ENCODE assay signal across 8 cellular contexts in the genomic region with DNA sequence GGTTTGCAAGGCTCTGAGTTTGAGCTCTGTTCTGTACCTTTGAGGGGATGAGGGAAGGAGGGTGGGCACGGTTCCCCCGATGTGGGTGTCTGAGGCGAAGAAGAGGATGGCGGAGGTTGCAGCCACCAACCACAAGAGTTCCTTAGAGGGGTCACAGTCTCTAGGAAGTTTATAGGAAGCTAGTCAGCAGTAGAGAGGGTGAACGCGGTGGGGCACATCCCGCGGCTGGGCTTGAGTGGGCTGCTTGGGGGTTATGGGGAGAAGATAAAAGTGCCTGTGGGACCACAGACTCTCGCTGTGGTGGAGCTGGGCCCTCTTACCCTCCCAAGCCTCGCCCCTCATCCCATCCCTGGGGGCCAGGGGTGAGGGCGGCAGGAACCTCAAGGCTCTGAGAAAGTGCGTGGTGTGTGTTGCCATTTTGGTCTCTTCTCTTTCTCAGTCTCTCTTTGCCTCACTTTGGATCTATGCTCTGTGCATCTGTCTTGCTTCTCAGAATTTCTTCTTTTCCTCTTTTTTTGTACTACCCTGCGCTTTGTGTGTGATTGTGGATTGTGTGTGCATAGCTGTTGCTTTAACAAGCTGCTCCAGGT. TPM values are rescaled to one million over a fixed set of nuclear protein-coding genes. Genes with fewer than 3 reads are reported as not detected.
DNase-seq lines count a peak whose midpoint lies in the region; TF ChIP-seq lines count a peak whose summit lies in the region.

No MANE protein-coding gene starts in this region.

- H3K27ac Mint-ChIP-seq in activated T-cell treated with anti-CD3 and anti-CD28 coated beads, Interleukin-2, amount 50 U/mL, for 24 hours, result peak overlapping the region; percentile 93
- peak overlapping the region; percentile 95 for H3K27ac Mint-ChIP-seq in activated T-helper 2 cell treated with anti-CD3 and anti-CD28 coated beads, Interferon-gamma antibody, Interleukin-2, Interleukin-4, amounts not matched to agents 10 μg/mL and 5 μg/mL and 100 μg/mL, durations not matched to agents 14 hours and 24 hours and 36 hours

- H2BK12ac ChIP-seq in mesenchymal stem cell (ENCODE audit: low read length in 2 of 2), result peak overlapping the region in 1 of 2 experiments; percentile 49

- H3K4me3 ChIP-seq in mesenchymal stem cell (ENCODE audit: insufficient read depth in 1 of 2, low read depth in 1 of 2, low read length in 2 of 2), result no peak overlapping the region

- H2AFZ ChIP-seq in mesenchymal stem cell (ENCODE audit: low read depth, low read length), result no peak overlapping the region

- H3K36me3 Mint-ChIP-seq in activated T-cell treated with anti-CD3 and anti-CD28 coated beads, Interleukin-2, amount 50 U/mL, for 24 hours (ENCODE audit: low read depth), result peaks cover 69% of the 10 kb centered on the region
- H3K36me3 Mint-ChIP-seq in activated T-helper 2 cell treated with anti-CD3 and anti-CD28 coated beads, Interferon-gamma antibody, Interleukin-2, Interleukin-4, amounts not matched to agents 10 μg/mL and 5 μg/mL and 100 μg/mL, durations not matched to agents 14 hours and 24 hours and 36 hours (ENCODE audit: low read depth), result peaks cover 71% of the 10 kb centered on the region

- H3K9me3 Mint-ChIP-seq in activated T-cell treated with anti-CD3 and anti-CD28 coated beads, Interleukin-2, amount 50 U/mL, for 24 hours, result no peaks in the 10 kb centered on the region
- H3K9me3 Mint-ChIP-seq in activated T-helper 2 cell treated with anti-CD3 and anti-CD28 coated beads, Interferon-gamma antibody, Interleukin-2, Interleukin-4, amounts not matched to agents 10 μg/mL and 5 μg/mL and 100 μg/mL, durations not matched to agents 14 hours and 24 hours and 36 hours, result no peaks in the 10 kb centered on the region

- H3K9ac ChIP-seq in mesenchymal stem cell (ENCODE audit: low read length), result no peak overlapping the region

- H3K18ac ChIP-seq in mesenchymal stem cell (ENCODE audit: low read depth in 1 of 2, low read length in 2 of 2), result peak overlapping the region in 1 of 2 experiments; percentile 83

- peak overlapping the region; percentile 74 for H4K8ac ChIP-seq in mesenchymal stem cell (ENCODE audit: low read length)

- no peak overlapping the region for H2AK5ac ChIP-seq in mesenchymal stem cell (ENCODE audit: low read length, severe bottlenecking)

- no peak for TF ChIP-seq CTCF in GM20000 (IDR thresholded peaks at IDR 0.05; ENCODE audit: extremely low read depth, missing control alignments)

- H3K4me1 ChIP-seq in mesenchymal stem cell (ENCODE audit: control insufficient read depth, insufficient read depth, low read depth, low read length), result peaks cover 11% of the 10 kb centered on the region

- no peak overlapping the region for H3K14ac ChIP-seq in mesenchymal stem cell (ENCODE audit: low read length in 2 of 2)

- peak overlapping the region in 1 of 2 experiments; percentile 24 for H3K4ac ChIP-seq in mesenchymal stem cell (ENCODE audit: low read depth in 1 of 2, low read length in 2 of 2)

- H3K4me2 ChIP-seq in mesenchymal stem cell (ENCODE audit: low read length, poor library complexity, severe bottlenecking), result no peak overlapping the region

- H3K9me3 ChIP-seq in mesenchymal stem cell (ENCODE audit: control insufficient read depth, low read length), result no peaks in the 10 kb centered on the region

- no peak overlapping the region for H2BK120ac ChIP-seq in mesenchymal stem cell (ENCODE audit: low read depth, low read length)

- intact Hi-C loops in activated T-helper 2 cell treated with anti-CD3 and anti-CD28 coated beads, Interferon-gamma antibody, Interleukin-2, Interleukin-4, amounts not matched to agents 10 μg/mL and 5 μg/mL and 100 μg/mL, durations not matched to agents 14 hours and 24 hours and 36 hours (cut with micrococcal nuclease), result loop anchor here (1.0 to 5.0 kb wide), 5 partner anchors 35 to 105 kb away; partner anchors contain the start of genes COPS7A, MLF2, P3H3 and USP5

- no peak overlapping the region for H3K27ac ChIP-seq in mesenchymal stem cell (ENCODE audit: low read length, poor library complexity, severe bottlenecking)
- H3K27ac ChIP-seq in substantia nigra (ENCODE audit: low read depth, low read length, poor library complexity, severe bottlenecking), result peak overlapping the region; percentile 38

- no peaks in the 10 kb centered on the region for H3K36me3 ChIP-seq in mesenchymal stem cell (ENCODE audit: control insufficient read depth in 1 of 2, insufficient read depth in 2 of 2, low read depth in 1 of 2, low read length in 2 of 2)

- H3K4me3 Mint-ChIP-seq in activated T-cell treated with anti-CD3 and anti-CD28 coated beads, Interleukin-2, amount 50 U/mL, for 24 hours, result peak overlapping the region; percentile 90
- peak overlapping the region; percentile 99 for H3K4me3 Mint-ChIP-seq in activated T-helper 2 cell treated with anti-CD3 and anti-CD28 coated beads, Interferon-gamma antibody, Interleukin-2, Interleukin-4, amounts not matched to agents 10 μg/mL and 5 μg/mL and 100 μg/mL, durations not matched to agents 14 hours and 24 hours and 36 hours (ENCODE audit: low read depth)

- peaks cover 58% of the 10 kb centered on the region for H3K4me1 Mint-ChIP-seq in activated T-cell treated with anti-CD3 and anti-CD28 coated beads, Interleukin-2, amount 50 U/mL, for 24 hours (ENCODE audit: low read depth)
- H3K4me1 Mint-ChIP-seq in activated T-helper 2 cell treated with anti-CD3 and anti-CD28 coated beads, Interferon-gamma antibody, Interleukin-2, Interleukin-4, amounts not matched to agents 10 μg/mL and 5 μg/mL and 100 μg/mL, durations not matched to agents 14 hours and 24 hours and 36 hours (ENCODE audit: low read depth), result peaks cover 52% of the 10 kb centered on the region

- no peaks in the 10 kb centered on the region for H3K27me3 Mint-ChIP-seq in activated T-cell treated with anti-CD3 and anti-CD28 coated beads, Interleukin-2, amount 50 U/mL, for 24 hours
- no peaks in the 10 kb centered on the region for H3K27me3 Mint-ChIP-seq in activated T-helper 2 cell treated with anti-CD3 and anti-CD28 coated beads, Interferon-gamma antibody, Interleukin-2, Interleukin-4, amounts not matched to agents 10 μg/mL and 5 μg/mL and 100 μg/mL, durations not matched to agents 14 hours and 24 hours and 36 hours (ENCODE audit: low read depth)

- no peak overlapping the region for H2BK5ac ChIP-seq in mesenchymal stem cell (ENCODE audit: low read depth, low read length, poor library complexity, severe bottlenecking)

- WGBS in mesenchymal stem cell, result 93% methylated on average over 8 of the region's 13 CpGs

- H2BK15ac ChIP-seq in mesenchymal stem cell (ENCODE audit: low read depth, poor library complexity, severe bottlenecking), result no peak overlapping the region

- no peaks in the 10 kb centered on the region for H3K79me1 ChIP-seq in mesenchymal stem cell (replicated peaks; ENCODE audit: low read length, poor library complexity, severe bottlenecking)

- H4K91ac ChIP-seq in mesenchymal stem cell (ENCODE audit: low read length), result no peak overlapping the region

- DNase-seq in activated T-cell treated with anti-CD3 and anti-CD28 coated beads, Interleukin-2, amount 50 U/mL, for 24 hours, result peak; percentile 61
- no peak for DNase-seq in activated T-cell treated with anti-CD3 and anti-CD28 coated beads, Interleukin-2, amount 50 U/mL, for 1 hour
- DNase-seq in activated T-helper 2 cell treated with anti-CD3 and anti-CD28 coated beads, Interferon-gamma antibody, Interleukin-2, Interleukin-4, amounts not matched to agents 10 μg/mL and 5 μg/mL and 100 μg/mL, durations not matched to agents 14 hours and 24 hours and 36 hours (ENCODE audit: low spot score), result no peak
- DNase-seq in mesenchymal stem cell (no peak), substantia nigra (lab: John Stamatoyannopoulos, UW) (no peak), GM20000 (ENCODE audit: low spot score) (no peak), NAMALWA (ENCODE audit: low spot score) (no peak), occipital lobe (lab: John Stamatoyannopoulos, UW) (no peak)

- H3K23ac ChIP-seq in mesenchymal stem cell (ENCODE audit: low read length in 2 of 2), result no peak overlapping the region

- H3K27me3 ChIP-seq in mesenchymal stem cell (ENCODE audit: control insufficient read depth in 1 of 2, insufficient read depth in 1 of 2, low read length in 2 of 2), result peaks cover 14 to 47% of the 10 kb centered on the region in 2 experiments

RNA-seq across cellular contexts. Expression of gene CD4, which starts 2.7 kb away (rescaled TPM):
- 354 and 368 TPM in 2 replicates for total RNA-seq in activated T-helper 2 cell treated with anti-CD3 and anti-CD28 coated beads, Interferon-gamma antibody, Interleukin-2, Interleukin-4, amounts not matched to agents 10 μg/mL and 5 μg/mL and 100 μg/mL, durations not matched to agents 14 hours and 24 hours and 36 hours
- 1.8 TPM for polyA plus RNA-seq in mesenchymal stem cell (2013, experiment 1 of 2)
- 2.1 TPM for polyA plus RNA-seq in mesenchymal stem cell (2013, experiment 2 of 2)
- total RNA-seq in occipital lobe, result 2.3 TPM

RNA-seq across cellular contexts. Expression of gene LAG3, which starts 19.7 kb away (rescaled TPM):
- 215 and 223 TPM in 2 replicates for total RNA-seq in activated T-helper 2 cell treated with anti-CD3 and anti-CD28 coated beads, Interferon-gamma antibody, Interleukin-2, Interleukin-4, amounts not matched to agents 10 μg/mL and 5 μg/mL and 100 μg/mL, durations not matched to agents 14 hours and 24 hours and 36 hours
- polyA plus RNA-seq in mesenchymal stem cell (2013, experiment 1 of 2), result 0.23 TPM
- polyA plus RNA-seq in mesenchymal stem cell (2013, experiment 2 of 2), result 0.23 TPM
- total RNA-seq in occipital lobe, result not detected

RNA-seq across cellular contexts. Expression of gene PTMS, which starts 25.9 kb away (rescaled TPM):
- 235 and 262 TPM in 2 replicates for total RNA-seq in activated T-helper 2 cell treated with anti-CD3 and anti-CD28 coated beads, Interferon-gamma antibody, Interleukin-2, Interleukin-4, amounts not matched to agents 10 μg/mL and 5 μg/mL and 100 μg/mL, durations not matched to agents 14 hours and 24 hours and 36 hours
- polyA plus RNA-seq in mesenchymal stem cell (2013, experiment 1 of 2), result 525 TPM
- 500 TPM for polyA plus RNA-seq in mesenchymal stem cell (2013, experiment 2 of 2)
- 26.8 TPM for total RNA-seq in occipital lobe

RNA-seq across cellular contexts. Expression of gene GPR162, which starts 29.6 kb away (rescaled TPM):
- 0.11 and 0.30 TPM in 2 replicates for total RNA-seq in activated T-helper 2 cell treated with anti-CD3 and anti-CD28 coated beads, Interferon-gamma antibody, Interleukin-2, Interleukin-4, amounts not matched to agents 10 μg/mL and 5 μg/mL and 100 μg/mL, durations not matched to agents 14 hours and 24 hours and 36 hours
- polyA plus RNA-seq in mesenchymal stem cell (2013, experiment 1 of 2), result 7.7 TPM
- polyA plus RNA-seq in mesenchymal stem cell (2013, experiment 2 of 2), result 7.3 TPM
- total RNA-seq in occipital lobe, result 61.3 TPM

RNA-seq across cellular contexts. Expression of gene P3H3, which starts 36.2 kb away (rescaled TPM):
- 5.2 and 5.3 TPM in 2 replicates for total RNA-seq in activated T-helper 2 cell treated with anti-CD3 and anti-CD28 coated beads, Interferon-gamma antibody, Interleukin-2, Interleukin-4, amounts not matched to agents 10 μg/mL and 5 μg/mL and 100 μg/mL, durations not matched to agents 14 hours and 24 hours and 36 hours
- 71.5 TPM for polyA plus RNA-seq in mesenchymal stem cell (2013, experiment 1 of 2)
- polyA plus RNA-seq in mesenchymal stem cell (2013, experiment 2 of 2), result 69.6 TPM
- 11.2 TPM for total RNA-seq in occipital lobe

Comparison
In these comparisons a context has a peak if more than half of its experiments do, and no peak if none do; other contexts are left out.
1. RNA of gene CD4, which starts 2.7 kb away (total RNA-seq): 354 to 368 TPM in activated T-helper 2 cell treated with anti-CD3 and anti-CD28 coated beads, Interferon-gamma antibody, Interleukin-2, Interleukin-4, amounts not matched to agents 10 μg/mL and 5 μg/mL and 100 μg/mL, durations not matched to agents 14 hours and 24 hours and 36 hours; 2.3 TPM in occipital lobe (single experiment); every median in the first group is over 100 times any median in the second.
2. RNA of gene LAG3, which starts 19.7 kb away (total RNA-seq): 215 to 223 TPM in activated T-helper 2 cell treated with anti-CD3 and anti-CD28 coated beads, Interferon-gamma antibody, Interleukin-2, Interleukin-4, amounts not matched to agents 10 μg/mL and 5 μg/mL and 100 μg/mL, durations not matched to agents 14 hours and 24 hours and 36 hours; not detected in occipital lobe (single experiment); every median in the first group is over 100 times any median in the second.